ENCODE assay signal across 1 cellular context in the genomic region with DNA sequence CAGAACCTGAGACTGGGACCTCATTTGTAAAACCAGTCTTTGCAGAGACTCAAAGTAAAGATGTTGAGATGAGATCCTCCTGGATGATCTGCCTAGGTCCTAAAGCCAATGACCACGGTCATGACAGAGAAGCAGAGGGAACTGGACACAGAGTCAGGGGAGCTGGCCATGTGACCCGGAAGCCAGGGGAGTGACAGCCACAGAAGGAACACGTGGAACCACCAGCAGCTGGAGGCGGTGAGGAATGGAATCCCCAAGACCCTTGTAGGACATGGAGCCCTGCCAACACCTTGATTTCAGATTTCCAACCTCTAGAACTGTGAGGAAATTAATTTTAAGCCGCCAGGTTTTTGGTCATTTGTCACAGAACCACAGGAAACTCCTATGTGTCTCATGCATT.
TF ChIP-seq lines count a peak whose summit lies in the region.

No MANE protein-coding gene starts in this region.

TF ChIP-seq in GM23338, 12 proteins besides CTCF, POLR2A, EP300 and RAD21:
- no peak for TF ChIP-seq CREB1 (CRISPR knock-in tag; IDR thresholded peaks at IDR 0.05; ENCODE audit: low read depth)
- no peak for TF ChIP-seq EZH2 (IDR thresholded peaks at IDR 0.05; ENCODE audit: low read depth, unreplicated experiment)
- no peak for TF ChIP-seq ZNF114 (CRISPR knock-in tag; IDR thresholded peaks at IDR 0.05)
- TF ChIP-seq JUNB (IDR thresholded peaks at IDR 0.05; ENCODE audit: unreplicated experiment): no peak
- TF ChIP-seq, protein P1, sequence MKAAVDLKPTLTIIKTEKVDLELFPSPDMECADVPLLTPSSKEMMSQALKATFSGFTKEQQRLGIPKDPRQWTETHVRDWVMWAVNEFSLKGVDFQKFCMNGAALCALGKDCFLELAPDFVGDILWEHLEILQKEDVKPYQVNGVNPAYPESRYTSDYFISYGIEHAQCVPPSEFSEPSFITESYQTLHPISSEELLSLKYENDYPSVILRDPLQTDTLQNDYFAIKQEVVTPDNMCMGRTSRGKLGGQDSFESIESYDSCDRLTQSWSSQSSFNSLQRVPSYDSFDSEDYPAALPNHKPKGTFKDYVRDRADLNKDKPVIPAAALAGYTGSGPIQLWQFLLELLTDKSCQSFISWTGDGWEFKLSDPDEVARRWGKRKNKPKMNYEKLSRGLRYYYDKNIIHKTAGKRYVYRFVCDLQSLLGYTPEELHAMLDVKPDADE (IDR thresholded peaks at IDR 0.05): no peak
